Comparison of ENCODE assay signal across 2 cellular contexts in genomic region chr2:74036010-74036409, GRCh38.
TF ChIP-seq lines count a peak whose summit lies in the region.

No MANE protein-coding gene starts in this region.

TF ChIP-seq in K562, 482 proteins besides CTCF, POLR2A, EP300 and RAD21:
- TF ChIP-seq RUNX1 (IDR thresholded peaks at IDR 0.05; ENCODE audit: low read depth) (no peak), NR2C2 (CRISPR knock-in tag; IDR thresholded peaks at IDR 0.05) (no peak), NR2C2 (tag; IDR thresholded peaks at IDR 0.05) (0 out of 2 replicates have a peak, but pooled peaks have one; percentile 26), RBM25 (IDR thresholded peaks at IDR 0.05; ENCODE audit: low read depth, low read length, severe bottlenecking) (peak; percentile 93)

TF ChIP-seq in SK-N-SH, 30 proteins besides CTCF, POLR2A, EP300 and RAD21:
- TF ChIP-seq PBX3 (IDR thresholded peaks at IDR 0.05) (no peak), USF1 (IDR thresholded peaks at IDR 0.05; ENCODE audit: borderline replicate concordance, low read depth) (no peak), FOXJ3 (CRISPR knock-in tag; IDR thresholded peaks at IDR 0.05) (no peak), RFX5 (IDR thresholded peaks at IDR 0.05; ENCODE audit: low read length) (no peak), MEF2A (IDR thresholded peaks at IDR 0.05; ENCODE audit: borderline replicate concordance, low read depth) (no peak), YY1 (IDR thresholded peaks at IDR 0.05; ENCODE audit: low read depth) (no peak), JUND (IDR thresholded peaks at IDR 0.05) (no peak), CHD2 (IDR thresholded peaks at IDR 0.05; ENCODE audit: low read length, partially characterized antibody) (no peak), RXRA (IDR thresholded peaks at IDR 0.05; ENCODE audit: borderline replicate concordance, low read depth) (no peak), REST (IDR thresholded peaks at IDR 0.05; ENCODE audit: low read depth, low read length) (no peak)
